In the genomic region with DNA sequence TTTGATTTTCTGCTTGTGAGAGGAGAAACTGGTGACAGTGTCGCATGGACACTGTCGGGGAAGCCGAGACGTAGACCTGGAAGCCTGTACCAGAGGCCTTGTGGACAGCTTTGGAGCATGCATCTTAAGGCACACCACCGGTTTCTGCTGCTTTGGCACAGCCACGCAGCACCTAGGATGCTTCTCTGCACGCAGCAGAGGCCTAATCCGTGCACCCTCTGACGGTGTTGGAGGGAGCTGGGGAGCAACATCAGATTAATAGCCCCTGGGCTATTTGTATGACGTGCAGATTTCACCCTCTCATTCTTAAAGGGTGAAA, we compare ENCODE assay signal across 9 cellular contexts. TPM values are rescaled to one million over a fixed set of nuclear protein-coding genes. Genes with fewer than 3 reads are reported as not detected.
A peak's percentile ranks its signal among the peaks of the same experiment; 100 is the strongest.
DNase-seq lines count a peak whose midpoint lies in the region; ATAC-seq and TF ChIP-seq lines count a peak whose summit lies in the region.
"Had no signal": no experiment of that assay in that cellular context is flagged by ENCODE, and none has a peak within 500 bp of the region (broad histone marks: within the 10 kb centered on the region; RNA-seq: fewer than 3 reads in every experiment).

No MANE protein-coding gene starts in this region.

- TF ChIP-seq CTCF in testis (IDR thresholded peaks at IDR 0.05), result no peak

- H3K4me1 ChIP-seq in CD8-positive, alpha-beta memory T cell (ENCODE audit: insufficient read depth, low read length), result peaks cover 11% of the 10 kb centered on the region
- no peaks in the 10 kb centered on the region for H3K4me1 ChIP-seq in testis

- 8 to 15% methylated on average over 10 of the region's 10 CpGs for WGBS in testis, 2 donors

- H3K4me3 Mint-ChIP-seq in CD8-positive, alpha-beta memory T cell, result peak overlapping the region; percentile 92 to 98 (median 92)
- peak overlapping the region; percentile 92 for H3K4me3 Mint-ChIP-seq in activated naive CD8-positive, alpha-beta T cell

- peaks cover 0 to under 1% of the 10 kb centered on the region in 2 donors for H3K27me3 Mint-ChIP-seq in CD8-positive, alpha-beta memory T cell
- no peaks in the 10 kb centered on the region for H3K27me3 Mint-ChIP-seq in activated naive CD8-positive, alpha-beta T cell

- H3K9me3 Mint-ChIP-seq in CD8-positive, alpha-beta memory T cell, result no peaks in the 10 kb centered on the region
- H3K9me3 Mint-ChIP-seq in activated naive CD8-positive, alpha-beta T cell (ENCODE audit: low read depth), result no peaks in the 10 kb centered on the region

- H3K36me3 Mint-ChIP-seq in CD8-positive, alpha-beta memory T cell, result peaks cover 0 to 5% (median 0%) of the 10 kb centered on the region in 3 donors
- peaks cover 2% of the 10 kb centered on the region for H3K36me3 Mint-ChIP-seq in activated naive CD8-positive, alpha-beta T cell

- H3K9me3 ChIP-seq in CD8-positive, alpha-beta memory T cell (ENCODE audit: low read length), result no peaks in the 10 kb centered on the region
- no peaks in the 10 kb centered on the region for H3K9me3 ChIP-seq in testis

- peak overlapping the region in 6 of 8 donors; percentile 15 to 88 (median 77) for H3K27ac Mint-ChIP-seq in CD8-positive, alpha-beta memory T cell
- no peak overlapping the region for H3K27ac Mint-ChIP-seq in activated naive CD8-positive, alpha-beta T cell

- CTCF ChIA-PET in CD8-positive, alpha-beta memory T cell (lab: Charles Lee), result interaction anchor here (1.4 to 4.4 kb wide), 4 partner anchors 10 to 460 kb away, joined by 3 to 23 read pairs (median 8); no protein-coding TSS in a partner anchor

- H3K4me3 ChIP-seq in CD8-positive, alpha-beta memory T cell (ENCODE audit: low read length), result peak overlapping the region; percentile 92
- peak overlapping the region; percentile 63 to 88 for H3K4me3 ChIP-seq in testis

- POLR2A ChIA-PET in CD8-positive, alpha-beta memory T cell (lab: Charles Lee), result interaction anchor here (0.7 kb wide), 1 partner anchor 750 kb away, joined by 3 read pairs; a partner anchor contains a TSS

- DNase-seq in CD8-positive, alpha-beta memory T cell, result no peak
- DNase-seq in iPS-NIHi7 (ENCODE audit: extremely low spot score) (peak; percentile 51), testis (no peak), D341Med (ENCODE audit: low spot score) (no peak), SHP77 treated with DMSO at 0.1 percent for 48 hours (lab: John Stamatoyannopoulos, UW) (no peak)

- no peak overlapping the region for H3K27ac ChIP-seq in CD8-positive, alpha-beta memory T cell (ENCODE audit: low read depth, low read length)
- peak overlapping the region in 1 of 2 donors; percentile 74 for H3K27ac ChIP-seq in testis

- no peak for TF ChIP-seq POLR2A in testis (IDR thresholded peaks at IDR 0.05)

- H3K27me3 ChIP-seq in CD8-positive, alpha-beta memory T cell (ENCODE audit: insufficient read depth, low read length, poor library complexity, severe bottlenecking), result no peaks in the 10 kb centered on the region
- no peaks in the 10 kb centered on the region for H3K27me3 ChIP-seq in testis

- intact Hi-C loops in testis (cut with DNase I; ENCODE audit: low total_unique reads), result loop anchor here (5.0 kb wide), 1 partner anchor 209 kb away; no protein-coding TSS in a partner anchor

- H3K36me3 ChIP-seq in CD8-positive, alpha-beta memory T cell (ENCODE audit: insufficient read depth, low read length), result no peaks in the 10 kb centered on the region
- no peaks in the 10 kb centered on the region for H3K36me3 ChIP-seq in testis (ENCODE audit: low read depth, missing control alignments)

- peak; percentile 50 for ATAC-seq in GM19395 (IDR thresholded peaks at IDR 0.05; ENCODE audit: unreplicated experiment)
- ATAC-seq in HG03378 (IDR thresholded peaks at IDR 0.05; ENCODE audit: unreplicated experiment), result peak; percentile 43

- peaks cover 5 to 27% (median 17%) of the 10 kb centered on the region in 3 donors for H3K4me1 Mint-ChIP-seq in CD8-positive, alpha-beta memory T cell
- H3K4me1 Mint-ChIP-seq in activated naive CD8-positive, alpha-beta T cell (ENCODE audit: low read depth), result peaks cover 4% of the 10 kb centered on the region

RNA-seq across cellular contexts. Expression of a gene that starts 30.3 kb away (rescaled TPM):
- not detected for total RNA-seq in CD8-positive, alpha-beta memory T cell
- not detected for polyA plus RNA-seq in CD8-positive, alpha-beta memory T cell
- total RNA-seq in testis, result 10 to 100 TPM; 32.1 to 69.9 TPM
- polyA plus RNA-seq in testis (ENCODE audit: insufficient read depth, low read depth, low replicate concordance), result 131 TPM
- total RNA-seq: T-helper 1 cell treated with Interleukin-12 subunit alpha and Interleukin-12 subunit beta and Interleukin-4 antibody, amounts not matched to agents 30 ng/mL and 1 ng/mL, for 36 hours had no signal

RNA-seq across cellular contexts. Expression of a gene that starts 46.5 kb away (rescaled TPM):
- not detected for total RNA-seq in CD8-positive, alpha-beta memory T cell
- polyA plus RNA-seq in CD8-positive, alpha-beta memory T cell, result not detected
- 1 to 10 TPM; 1.1 to 6.1 TPM for total RNA-seq in testis
- 7.5 TPM for polyA plus RNA-seq in testis (ENCODE audit: insufficient read depth, low read depth, low replicate concordance)
- total RNA-seq: T-helper 1 cell treated with Interleukin-12 subunit alpha and Interleukin-12 subunit beta and Interleukin-4 antibody, amounts not matched to agents 30 ng/mL and 1 ng/mL, for 36 hours had no signal

Comparison
In these comparisons a context has a peak if more than half of its experiments do, and no peak if none do; other contexts are left out.
1. RNA of a gene that starts 30.3 kb away (total RNA-seq): 32.1 to 69.9 TPM in testis; not detected in CD8-positive, alpha-beta memory T cell; every median in the first group is over 10 times any median in the second.